Comparison of ENCODE assay signal across 9 cellular contexts in the genomic region with DNA sequence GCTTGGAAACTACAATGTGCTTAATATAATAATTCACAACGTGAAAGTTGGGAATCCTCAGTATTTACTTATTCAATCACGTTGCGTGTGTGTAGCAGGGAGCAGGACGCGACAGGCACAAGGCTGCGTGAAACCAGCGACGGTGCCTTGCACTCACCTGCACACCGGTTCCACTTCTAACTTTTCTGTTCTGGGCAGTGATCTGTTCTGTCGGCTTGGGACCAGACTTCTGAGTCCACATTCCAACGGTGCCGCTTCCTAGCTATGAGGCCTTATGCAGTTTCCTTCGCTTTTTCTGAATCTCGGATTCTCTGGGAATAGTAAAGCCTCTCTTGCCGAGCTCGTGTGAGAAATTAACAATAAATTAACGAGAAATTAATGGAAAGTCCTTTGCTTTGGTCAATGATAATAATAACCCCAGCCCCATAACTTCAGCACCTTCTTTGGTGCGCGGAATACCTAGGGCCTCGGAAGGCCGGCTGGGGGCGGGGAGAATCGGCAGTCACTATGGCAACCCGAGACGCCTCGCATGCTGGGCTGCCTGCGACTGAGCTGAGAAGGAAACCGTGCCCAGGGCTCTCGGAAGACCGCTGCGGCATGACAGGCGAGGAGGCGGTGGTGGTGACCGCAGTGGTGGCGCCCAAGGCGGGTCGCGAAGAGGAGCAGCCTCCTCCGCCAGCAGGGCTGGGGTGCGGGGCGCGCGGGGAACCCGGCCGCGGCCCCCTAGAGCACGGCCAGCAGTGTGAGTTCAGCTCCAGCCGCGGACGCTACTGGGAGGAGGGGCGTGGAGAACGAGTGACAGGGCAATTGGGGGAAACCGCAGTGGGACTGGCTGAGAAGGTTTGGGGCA. TPM values are rescaled to one million over a fixed set of nuclear protein-coding genes. Genes with fewer than 3 reads are reported as not detected.
DNase-seq lines count a peak whose midpoint lies in the region; ATAC-seq and TF ChIP-seq lines count a peak whose summit lies in the region.
"Had no signal": no experiment of that assay in that cellular context is flagged by ENCODE, and none has a peak within 500 bp of the region (broad histone marks: within the 10 kb centered on the region; RNA-seq: fewer than 3 reads in every experiment).

TSS of gene C11orf97 (plus strand) at position 530 of the 850 bp plus-strand sequence. CDS start at position 598, 68 bp downstream.

- no peaks in the 10 kb centered on the region for H3K9me3 ChIP-seq in cardiac muscle cell (ENCODE audit: low read depth)
- H3K9me3 ChIP-seq in thoracic aorta, result no peaks in the 10 kb centered on the region

- peaks cover 43% of the 10 kb centered on the region for H3K27me3 ChIP-seq in cardiac muscle cell
- H3K27me3 ChIP-seq in thoracic aorta (replicated peaks; ENCODE audit: insufficient read depth), result no peaks in the 10 kb centered on the region

- H3K4me3 ChIP-seq in cardiac muscle cell (peak within 1 kb of the TSS; percentile 24), thoracic aorta (peak within 1 kb of the TSS; percentile 77)

- no peak for TF ChIP-seq CTCF in cardiac muscle cell (IDR thresholded peaks at IDR 0.05; ENCODE audit: low read depth, low read length)
- TF ChIP-seq CTCF in omental fat pad (IDR thresholded peaks at IDR 0.05), result no peak
- TF ChIP-seq CTCF in thoracic aorta (IDR thresholded peaks at IDR 0.05), result no peak

- DNase-seq in NCI-H82 (lab: John Stamatoyannopoulos, UW) (peak; percentile 18), NCI-H82 treated with DMSO at 0.1 percent for 48 hours (lab: John Stamatoyannopoulos, UW; ENCODE audit: unreplicated experiment) (no peak), RPMI8226 (peak; percentile 54), cardiac muscle cell (ENCODE audit: low read depth in 1 of 2, low spot score in 1 of 2) (peak; percentile 56 to 70), omental fat pad (ENCODE audit: low spot score) (no peak), thoracic aorta (ENCODE audit: low spot score) (no peak)

- H3K4me1 Mint-ChIP-seq in activated naive CD4-positive, alpha-beta T cell treated with anti-CD3 and anti-CD28 coated beads, Interleukin-2, amount 50 U/mL, for 24 hours, result peaks cover 14% of the 10 kb centered on the region

- no peaks in the 10 kb centered on the region for H3K36me3 ChIP-seq in cardiac muscle cell
- no peaks in the 10 kb centered on the region for H3K36me3 ChIP-seq in thoracic aorta

- H3K36me3 Mint-ChIP-seq in activated naive CD4-positive, alpha-beta T cell treated with anti-CD3 and anti-CD28 coated beads, Interleukin-2, amount 50 U/mL, for 24 hours, result no peaks in the 10 kb centered on the region

- H3K4me3 Mint-ChIP-seq in activated naive CD4-positive, alpha-beta T cell treated with anti-CD3 and anti-CD28 coated beads, Interleukin-2, amount 50 U/mL, for 24 hours, result peak within 1 kb of the TSS; percentile 76

- peak; percentile 87 for ATAC-seq in HG03103 (IDR thresholded peaks at IDR 0.05; ENCODE audit: low read depth, unreplicated experiment)
- peak; percentile 62 for ATAC-seq in omental fat pad (ENCODE audit: low FRiP score)
- no peak for ATAC-seq in thoracic aorta (ENCODE audit: insufficient number of reproducible peaks, low FRiP score, low read depth)

- H3K27ac ChIP-seq in cardiac muscle cell (no peak within 1 kb of the TSS), thoracic aorta (no peak within 1 kb of the TSS)

- no peaks in the 10 kb centered on the region for H3K4me1 ChIP-seq in cardiac muscle cell (ENCODE audit: low read depth)
- H3K4me1 ChIP-seq in thoracic aorta (ENCODE audit: control insufficient read depth in 1 of 2, low read depth in 2 of 2), result no peaks in the 10 kb centered on the region

- H3K27me3 Mint-ChIP-seq in activated naive CD4-positive, alpha-beta T cell treated with anti-CD3 and anti-CD28 coated beads, Interleukin-2, amount 50 U/mL, for 24 hours, result peaks cover 21% of the 10 kb centered on the region

- no peaks in the 10 kb centered on the region for H3K9me3 Mint-ChIP-seq in activated naive CD4-positive, alpha-beta T cell treated with anti-CD3 and anti-CD28 coated beads, Interleukin-2, amount 50 U/mL, for 24 hours

- H3K27ac Mint-ChIP-seq in activated naive CD4-positive, alpha-beta T cell treated with anti-CD3 and anti-CD28 coated beads, Interleukin-2, amount 50 U/mL, for 24 hours, result no peak within 1 kb of the TSS

RNA-seq across cellular contexts. Expression of gene C11orf97, which starts in this region (rescaled TPM):
- total RNA-seq in cardiac muscle cell (not detected in 2 replicates), omental fat pad (not detected), thoracic aorta (not detected)
- not detected in 2 replicates for polyA plus RNA-seq in cardiac muscle cell
- total RNA-seq: subcutaneous adipose tissue had no signal

Comparison
In these comparisons a context has a peak if more than half of its experiments do, and no peak if none do; other contexts are left out.
1. DNase-seq: peak in NCI-H82 (single experiment) and RPMI8226 (single experiment); none in NCI-H82 treated with DMSO at 0.1 percent for 48 hours (single experiment), omental fat pad (single experiment) and thoracic aorta (single experiment).
2. Peak in DNase-seq and H3K4me3 ChIP-seq in cardiac muscle cell; RNA of the gene not detected or under 1 TPM.
3. Peak in ATAC-seq in omental fat pad; RNA of the gene not detected or under 1 TPM.